In genomic region chr19:13665125-13665903, GRCh38 we compare ENCODE assay signal across 17 cellular contexts.
DNase-seq lines count a peak whose midpoint lies in the region; ATAC-seq and TF ChIP-seq lines count a peak whose summit lies in the region.
"Had no signal": no experiment of that assay in that cellular context is flagged by ENCODE, and none has a peak within 500 bp of the region (broad histone marks: within the 10 kb centered on the region; RNA-seq: fewer than 3 reads in every experiment).

No MANE protein-coding gene starts in this region.

- CTCF ChIA-PET in WTC11 (lab: Charles Lee): no interaction called here

- H4K20me1 ChIP-seq in neural progenitor cell (ENCODE audit: low read depth): no peaks in the 10 kb centered on the region

- H3K27me3 Mint-ChIP-seq in neural progenitor cell (ENCODE audit: insufficient read depth, low read depth) (peaks cover 7% of the 10 kb centered on the region), WTC11 (ENCODE audit: low read depth) (no peaks in the 10 kb centered on the region)

- H3K9me3 ChIP-seq in colonic mucosa: no peaks in the 10 kb centered on the region
- no peaks in the 10 kb centered on the region for H3K9me3 ChIP-seq in neural progenitor cell (ENCODE audit: low read depth)
- H3K9me3 ChIP-seq in ascending aorta: no peaks in the 10 kb centered on the region

- H3K79me2 ChIP-seq in neural progenitor cell (ENCODE audit: low read depth): no peaks in the 10 kb centered on the region

- H3K4me3 ChIP-seq in colonic mucosa (no peak overlapping the region), neural progenitor cell (no peak overlapping the region), ascending aorta (no peak overlapping the region)
- H3K4me3 ChIP-seq: GM23338, K562 had no signal

- POLR2A ChIA-PET in WTC11 (lab: Charles Lee): no interaction called here

- TF ChIP-seq CTCF in colonic mucosa (IDR thresholded peaks at IDR 0.05): no peak
- TF ChIP-seq CTCF in neural progenitor cell (IDR thresholded peaks at IDR 0.05): no peak
- TF ChIP-seq CTCF in ascending aorta (IDR thresholded peaks at IDR 0.05): no peak
- TF ChIP-seq CTCF in WTC11 (IDR thresholded peaks at IDR 0.05): no peak

- H3K9ac ChIP-seq in colonic mucosa (ENCODE audit: low read depth in 2 of 2, low read length in 2 of 2) (no peak overlapping the region), neural progenitor cell (no peak overlapping the region)

- H3K4me1 ChIP-seq in colonic mucosa (no peaks in the 10 kb centered on the region), neural progenitor cell (no peaks in the 10 kb centered on the region), ascending aorta (no peaks in the 10 kb centered on the region)

- H3F3A ChIP-seq in neural progenitor cell (ENCODE audit: low read depth): no peaks in the 10 kb centered on the region

- DNase-seq in NCI-H2171 treated with DMSO at 0.1 percent for 48 hours (lab: John Stamatoyannopoulos, UW): peak; percentile 18
- no peak for DNase-seq in NCI-H2171 (lab: John Stamatoyannopoulos, UW)
- DNase-seq in NOMO-1 treated with DMSO at 0.1 percent for 48 hours (lab: John Stamatoyannopoulos, UW; ENCODE audit: unreplicated experiment): peak; percentile 74
- DNase-seq in colonic mucosa: peak; percentile 42
- no peak for DNase-seq in neural progenitor cell (ENCODE audit: low spot score)
- DNase-seq in ascending aorta (ENCODE audit: low spot score in 2 of 2): no peak
- no peak for DNase-seq in NCI-H187 (lab: John Stamatoyannopoulos, UW)
- DNase-seq in WTC11 (ENCODE audit: low spot score): no peak
- DNase-seq: 8988T, C1 segment of cervical spinal cord, EL, NCI-H1105 treated with DMSO at 0.1 percent for 48 hours, NCI-H187 treated with DMSO at 0.1 percent for 48 hours, NCI-H82 had no signal

- peaks cover 3% of the 10 kb centered on the region for H3K4me1 Mint-ChIP-seq in neural progenitor cell
- H3K4me1 Mint-ChIP-seq in WTC11: no peaks in the 10 kb centered on the region

- H3K4me2 ChIP-seq in neural progenitor cell: no peak overlapping the region
- H3K4me2 ChIP-seq: GM23338 had no signal

- ATAC-seq in WTC11: no peak
- ATAC-seq: K562 had no signal

- no peak overlapping the region for H2AFZ ChIP-seq in neural progenitor cell (replicated peaks)

- no peaks in the 10 kb centered on the region for H3K36me3 ChIP-seq in colonic mucosa
- no peaks in the 10 kb centered on the region for H3K36me3 ChIP-seq in neural progenitor cell
- H3K36me3 ChIP-seq in ascending aorta: no peaks in the 10 kb centered on the region

- no peak overlapping the region for H3K27ac ChIP-seq in colonic mucosa
- no peak overlapping the region for H3K27ac ChIP-seq in neural progenitor cell
- H3K27ac ChIP-seq in ascending aorta: no peak overlapping the region
- H3K27ac ChIP-seq: HL-60 had no signal

- no peaks in the 10 kb centered on the region for H3K27me3 ChIP-seq in colonic mucosa
- H3K27me3 ChIP-seq in neural progenitor cell: no peaks in the 10 kb centered on the region
- H3K27me3 ChIP-seq in ascending aorta: no peaks in the 10 kb centered on the region

- H3K4me3 Mint-ChIP-seq in neural progenitor cell (no peak overlapping the region), WTC11 (no peak overlapping the region)
- H3K4me3 Mint-ChIP-seq: GM23338 had no signal

- H3K36me3 Mint-ChIP-seq in neural progenitor cell (no peaks in the 10 kb centered on the region), WTC11 (no peaks in the 10 kb centered on the region)

- intact Hi-C loops in colonic mucosa (cut with DNase I): no loop called here
- intact Hi-C loops in ascending aorta (cut with DNase I): no loop called here

- H3K27ac Mint-ChIP-seq in neural progenitor cell: peak overlapping the region; percentile 50
- H3K27ac Mint-ChIP-seq in WTC11: no peak overlapping the region
- H3K27ac Mint-ChIP-seq: GM23338 had no signal

- no peaks in the 10 kb centered on the region for H3K9me3 Mint-ChIP-seq in neural progenitor cell
- no peaks in the 10 kb centered on the region for H3K9me3 Mint-ChIP-seq in WTC11

TF ChIP-seq in WTC11, 78 proteins besides CTCF, POLR2A, EP300 and RAD21 (continues in another document):
- TF ChIP-seq NFE2L1 (CRISPR knock-in tag; IDR thresholded peaks at IDR 0.05) (no peak), FOXJ3 (CRISPR knock-in tag; IDR thresholded peaks at IDR 0.05; ENCODE audit: borderline replicate concordance) (no peak), EMX1 (CRISPR knock-in tag; IDR thresholded peaks at IDR 0.05) (no peak), MAX (CRISPR knock-in tag; IDR thresholded peaks at IDR 0.05) (no peak), SMAD4 (CRISPR knock-in tag; IDR thresholded peaks at IDR 0.05) (no peak), ZNF423 (CRISPR knock-in tag; IDR thresholded peaks at IDR 0.05) (no peak), CDX4 (CRISPR knock-in tag; IDR thresholded peaks at IDR 0.05; ENCODE audit: borderline replicate concordance) (no peak), SMAD3 (CRISPR knock-in tag; IDR thresholded peaks at IDR 0.05; ENCODE audit: borderline replicate concordance) (no peak), PRRX2 (CRISPR knock-in tag; IDR thresholded peaks at IDR 0.05) (no peak), GRHL2 (CRISPR knock-in tag; IDR thresholded peaks at IDR 0.05; ENCODE audit: insufficient replicate concordance, severe bottlenecking) (no peak), ZNF425 (CRISPR knock-in tag; conservative IDR thresholded peaks at IDR 0.05) (no peak), NFYB (CRISPR knock-in tag; conservative IDR thresholded peaks at IDR 0.05; ENCODE audit: low read depth) (no peak), ZNF232 (CRISPR knock-in tag; IDR thresholded peaks at IDR 0.05) (no peak), E2F4 (CRISPR knock-in tag; IDR thresholded peaks at IDR 0.05; ENCODE audit: borderline replicate concordance, low read depth) (no peak)
- TF ChIP-seq, protein P1, sequence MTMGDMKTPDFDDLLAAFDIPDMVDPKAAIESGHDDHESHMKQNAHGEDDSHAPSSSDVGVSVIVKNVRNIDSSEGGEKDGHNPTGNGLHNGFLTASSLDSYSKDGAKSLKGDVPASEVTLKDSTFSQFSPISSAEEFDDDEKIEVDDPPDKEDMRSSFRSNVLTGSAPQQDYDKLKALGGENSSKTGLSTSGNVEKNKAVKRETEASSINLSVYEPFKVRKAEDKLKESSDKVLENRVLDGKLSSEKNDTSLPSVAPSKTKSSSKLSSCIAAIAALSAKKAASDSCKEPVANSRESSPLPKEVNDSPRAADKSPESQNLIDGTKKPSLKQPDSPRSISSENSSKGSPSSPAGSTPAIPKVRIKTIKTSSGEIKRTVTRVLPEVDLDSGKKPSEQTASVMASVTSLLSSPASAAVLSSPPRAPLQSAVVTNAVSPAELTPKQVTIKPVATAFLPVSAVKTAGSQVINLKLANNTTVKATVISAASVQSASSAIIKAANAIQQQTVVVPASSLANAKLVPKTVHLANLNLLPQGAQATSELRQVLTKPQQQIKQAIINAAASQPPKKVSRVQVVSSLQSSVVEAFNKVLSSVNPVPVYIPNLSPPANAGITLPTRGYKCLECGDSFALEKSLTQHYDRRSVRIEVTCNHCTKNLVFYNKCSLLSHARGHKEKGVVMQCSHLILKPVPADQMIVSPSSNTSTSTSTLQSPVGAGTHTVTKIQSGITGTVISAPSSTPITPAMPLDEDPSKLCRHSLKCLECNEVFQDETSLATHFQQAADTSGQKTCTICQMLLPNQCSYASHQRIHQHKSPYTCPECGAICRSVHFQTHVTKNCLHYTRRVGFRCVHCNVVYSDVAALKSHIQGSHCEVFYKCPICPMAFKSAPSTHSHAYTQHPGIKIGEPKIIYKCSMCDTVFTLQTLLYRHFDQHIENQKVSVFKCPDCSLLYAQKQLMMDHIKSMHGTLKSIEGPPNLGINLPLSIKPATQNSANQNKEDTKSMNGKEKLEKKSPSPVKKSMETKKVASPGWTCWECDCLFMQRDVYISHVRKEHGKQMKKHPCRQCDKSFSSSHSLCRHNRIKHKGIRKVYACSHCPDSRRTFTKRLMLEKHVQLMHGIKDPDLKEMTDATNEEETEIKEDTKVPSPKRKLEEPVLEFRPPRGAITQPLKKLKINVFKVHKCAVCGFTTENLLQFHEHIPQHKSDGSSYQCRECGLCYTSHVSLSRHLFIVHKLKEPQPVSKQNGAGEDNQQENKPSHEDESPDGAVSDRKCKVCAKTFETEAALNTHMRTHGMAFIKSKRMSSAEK (CRISPR knock-in tag; IDR thresholded peaks at IDR 0.05; ENCODE audit: borderline replicate concordance): no peak

Comparison
In these comparisons a context has a peak if more than half of its experiments do, and no peak if none do; other contexts are left out.
1. DNase-seq: peak in NCI-H2171 treated with DMSO at 0.1 percent for 48 hours (single experiment), NOMO-1 treated with DMSO at 0.1 percent for 48 hours (single experiment) and colonic mucosa (single experiment); none in NCI-H2171 (single experiment), neural progenitor cell (single experiment), ascending aorta (0 of 2), NCI-H187 (0 of 2) and WTC11 (single experiment).